ENCODE assay signal across 8 cellular contexts in genomic region chr17:77254961-77255741, GRCh38.
A peak's percentile ranks its signal among the peaks of the same experiment; 100 is the strongest.
DNase-seq lines count a peak whose midpoint lies in the region; ATAC-seq, FAIRE-seq and TF ChIP-seq lines count a peak whose summit lies in the region.

No MANE protein-coding gene starts in this region.

- H2AFZ ChIP-seq in K562 (ENCODE audit: low read depth, low read length): no peak overlapping the region

- no TSS peak for BruUV-seq in K562 (replicated peaks; lab: Mats Ljungman, UMichigan)

- peaks cover 0 to 16% of the 10 kb centered on the region in 2 experiments; a peak in 2 of 5 replicates for H3K4me1 ChIP-seq in K562 (replicated peaks in 1 of 2; ENCODE audit: control insufficient read depth in 2 of 2, insufficient read depth in 2 of 2, low read length in 2 of 2)
- H3K4me1 ChIP-seq in left lung: peaks cover 23% of the 10 kb centered on the region in 2 donors
- H3K4me1 ChIP-seq in BE2C: peaks cover 5% of the 10 kb centered on the region; the same call in 1 of the 2 replicates

- peak; percentile 100 for DNase-seq in A172 (ENCODE audit: low spot score)
- DNase-seq in HK-2 (ENCODE audit: unreplicated experiment): peak; percentile 98
- DNase-seq in K562 (ENCODE audit: extremely low read depth in 1 of 4, low spot score in 3 of 4): peak in 1 of 4 experiments; percentile 42
- peak; percentile 79 to 85 for DNase-seq in left lung
- DNase-seq in activated naive CD4-positive, alpha-beta T cell treated with anti-CD3 and anti-CD28 coated beads, Interleukin-2, amount 10 ng/mL, durations not matched to agents 7 days and 5 days: no peak
- no peak for DNase-seq in BE2C

- no peak for TF ChIP-seq RAD21 in K562 (CRISPR knock-in tag; conservative IDR thresholded peaks at IDR 0.05 in 1 of 2, IDR thresholded peaks at IDR 0.05 in 1 of 2)

- peaks cover 51% of the 10 kb centered on the region for H3K27me3 Mint-ChIP-seq in activated naive CD4-positive, alpha-beta T cell treated with anti-CD3 and anti-CD28 coated beads, Interleukin-2, amount 10 ng/mL, durations not matched to agents 7 days and 5 days

- no peak for FAIRE-seq in K562 (lab: Jason Lieb, UNC)

- H3K79me2 ChIP-seq in K562 (ENCODE audit: control insufficient read depth, insufficient read depth, low read length): no peaks in the 10 kb centered on the region

- WGBS in K562 (ENCODE audit: insufficient coverage, low coverage, missing lambda C conversion rate): 9% methylated on average over 22 of the region's 24 CpGs

- H3K9me3 ChIP-seq in K562 (replicated peaks; ENCODE audit: control insufficient read depth, insufficient read depth, low read depth, low read length) (no peaks in the 10 kb centered on the region), left lung (no peaks in the 10 kb centered on the region), BE2C (no peaks in the 10 kb centered on the region)

- no peaks in the 10 kb centered on the region for H3K36me3 Mint-ChIP-seq in activated naive CD4-positive, alpha-beta T cell treated with anti-CD3 and anti-CD28 coated beads, Interleukin-2, amount 10 ng/mL, durations not matched to agents 7 days and 5 days

- H3K36me3 ChIP-seq in K562 (ENCODE audit: control insufficient read depth, insufficient read depth, low read length) (no peaks in the 10 kb centered on the region), left lung (no peaks in the 10 kb centered on the region), BE2C (no peaks in the 10 kb centered on the region)

- ATAC-seq in K562 (no peak), left lung (peak; percentile 77), GM18873 (IDR thresholded peaks at IDR 0.05; ENCODE audit: low FRiP score, unreplicated experiment) (no peak), GM18498 (IDR thresholded peaks at IDR 0.05; ENCODE audit: unreplicated experiment) (no peak)

- no peaks in the 10 kb centered on the region for H3K9me3 Mint-ChIP-seq in activated naive CD4-positive, alpha-beta T cell treated with anti-CD3 and anti-CD28 coated beads, Interleukin-2, amount 10 ng/mL, durations not matched to agents 7 days and 5 days

- H3K27ac ChIP-seq in K562 (ENCODE audit: extremely low read depth, low read depth, low read length) (no peak overlapping the region), left lung (peak overlapping the region; percentile 67 to 79)

- H3K9ac ChIP-seq in K562 (ENCODE audit: insufficient read depth in 1 of 2, low read depth in 2 of 2, low read length in 2 of 2): peak overlapping the region in 1 of 2 experiments; percentile 71; a peak in 2 of 4 replicates

- no peak for TF ChIP-seq EP300 in K562 (IDR thresholded peaks at IDR 0.05; ENCODE audit: low read length)

- H3K27ac Mint-ChIP-seq in activated naive CD4-positive, alpha-beta T cell treated with anti-CD3 and anti-CD28 coated beads, Interleukin-2, amount 10 ng/mL, durations not matched to agents 7 days and 5 days: no peak overlapping the region

- H3K4me2 ChIP-seq in K562 (ENCODE audit: insufficient read depth, low read length): no peak overlapping the region

- no peaks in the 10 kb centered on the region for H3K9me1 ChIP-seq in K562 (ENCODE audit: control insufficient read depth, insufficient read depth, low read length)

- H4K20me1 ChIP-seq in K562 (replicated peaks; ENCODE audit: control insufficient read depth, insufficient read depth, low read length): no peaks in the 10 kb centered on the region

- no peak overlapping the region for H3K4me3 ChIP-seq in K562
- no peak overlapping the region for H3K4me3 ChIP-seq in left lung
- no peak overlapping the region for H3K4me3 ChIP-seq in BE2C (ENCODE audit: low read depth, low read length)

- TF ChIP-seq POLR2A in K562 (conservative IDR thresholded peaks at IDR 0.05): no peak

- in situ Hi-C loops in K562 (cut with MboI): loop anchor here (10.0 kb wide), 1 partner anchor 250 kb away; no protein-coding TSS in a partner anchor

- no peaks in the 10 kb centered on the region for H3K4me1 Mint-ChIP-seq in activated naive CD4-positive, alpha-beta T cell treated with anti-CD3 and anti-CD28 coated beads, Interleukin-2, amount 10 ng/mL, durations not matched to agents 7 days and 5 days

- CTCF ChIA-PET in K562 (lab: Yijun Ruan, JAX; ENCODE audit: low intra/inter-chr PET ratio): no interaction called here
- CTCF ChIA-PET in activated naive CD4-positive, alpha-beta T cell treated with anti-CD3 and anti-CD28 coated beads, Interleukin-2, amount 10 ng/mL, durations not matched to agents 7 days and 5 days (lab: Charles Lee): no interaction called here

- H3K27me3 ChIP-seq in K562 (ENCODE audit: control insufficient read depth in 2 of 2, insufficient read depth in 2 of 2, low read length in 2 of 2) (peaks cover 36 to 68% of the 10 kb centered on the region in 2 experiments), left lung (no peaks in the 10 kb centered on the region), BE2C (no peaks in the 10 kb centered on the region)

- intact Hi-C loops in K562 (cut with micrococcal nuclease) (no loop called here), left lung (cut with DNase I) (no loop called here)

- POLR2A ChIA-PET in K562 (lab: Yijun Ruan, JAX): interaction anchor here (0.5 to 1.0 kb wide), 2 partner anchors 19 to 144 kb away, joined by 3 read pairs; no protein-coding TSS in a partner anchor

- H3K4me3 Mint-ChIP-seq in activated naive CD4-positive, alpha-beta T cell treated with anti-CD3 and anti-CD28 coated beads, Interleukin-2, amount 10 ng/mL, durations not matched to agents 7 days and 5 days: no peak overlapping the region

- TF ChIP-seq CTCF in K562 (IDR thresholded peaks at IDR 0.05 in 2 of 3, conservative IDR thresholded peaks at IDR 0.05 in 1 of 3; ENCODE audit: insufficient read depth in 2 of 3, low read depth in 1 of 3, low read length in 3 of 3) (no peak), left lung (IDR thresholded peaks at IDR 0.05) (no peak), BE2C (IDR thresholded peaks at IDR 0.05; ENCODE audit: low read depth, low read length) (no peak)

TF ChIP-seq in K562, 482 proteins besides CTCF, POLR2A, EP300 and RAD21 (continues in another document):
- no peak for TF ChIP-seq CREM (IDR thresholded peaks at IDR 0.05; ENCODE audit: low read depth)
- peak in 1 of 2 experiments; percentile 45 for TF ChIP-seq E2F6 (IDR thresholded peaks at IDR 0.05; ENCODE audit: borderline replicate concordance in 1 of 2, extremely low read depth in 1 of 2, insufficient read depth in 1 of 2, insufficient read length in 1 of 2, low read depth in 1 of 2, low read length in 1 of 2, poor library complexity in 1 of 2, severe bottlenecking in 1 of 2)
- TF ChIP-seq ARID3A (IDR thresholded peaks at IDR 0.05; ENCODE audit: borderline replicate concordance, low read depth, low read length): no peak
- TF ChIP-seq ZBTB7A (IDR thresholded peaks at IDR 0.05; ENCODE audit: borderline replicate concordance, control insufficient read depth, low read depth, low read length): peak; percentile 38; the same call in 1 of the 2 replicates
- no peak for TF ChIP-seq DEAF1 (CRISPR knock-in tag; IDR thresholded peaks at IDR 0.05)
- TF ChIP-seq NFXL1 (CRISPR knock-in tag; IDR thresholded peaks at IDR 0.05): no peak
- no peak for TF ChIP-seq ID3 (CRISPR knock-in tag; IDR thresholded peaks at IDR 0.05)
- no peak for TF ChIP-seq ID3 (tag; IDR thresholded peaks at IDR 0.05)
- no peak for TF ChIP-seq CSDE1 (IDR thresholded peaks at IDR 0.05)
- no peak for TF ChIP-seq NR2F6 (CRISPR knock-in tag; IDR thresholded peaks at IDR 0.05)

Comparison
In these comparisons a context has a peak if more than half of its experiments do, and no peak if none do; other contexts are left out.
1. DNase-seq: peak in A172 (single experiment), HK-2 (single experiment) and left lung (2 of 2); none in activated naive CD4-positive, alpha-beta T cell treated with anti-CD3 and anti-CD28 coated beads, Interleukin-2, amount 10 ng/mL, durations not matched to agents 7 days and 5 days (single experiment) and BE2C (single experiment).